In the genomic region with DNA sequence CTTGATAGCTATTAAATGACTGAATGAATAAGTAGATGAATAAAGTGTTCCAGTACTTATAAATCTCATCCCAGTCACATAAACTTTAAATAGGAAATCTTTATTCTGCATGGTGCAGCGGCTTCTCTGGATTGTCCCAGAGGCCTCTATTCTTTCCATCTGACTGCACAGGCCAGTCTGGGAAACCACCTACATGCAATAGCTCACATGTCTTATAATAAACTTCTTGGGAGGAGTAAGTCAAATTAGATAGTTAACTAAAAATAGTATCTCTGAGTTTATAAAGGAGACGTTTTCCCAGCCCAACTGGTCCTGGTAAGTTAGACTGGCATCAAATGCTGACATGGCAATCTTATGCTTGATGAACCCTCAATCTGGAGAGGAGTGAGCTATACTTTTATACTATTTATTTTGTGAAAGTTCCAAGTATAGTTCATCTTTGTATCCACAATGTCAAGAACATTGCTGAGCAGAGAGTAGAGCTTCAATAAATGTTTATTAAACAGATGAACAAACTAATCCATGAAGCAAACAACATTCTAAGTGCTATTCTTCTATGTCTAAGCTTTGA, we compare ENCODE assay signal across 2 cellular contexts.
TF ChIP-seq lines count a peak whose summit lies in the region.

No MANE protein-coding gene starts in this region.

TF ChIP-seq in IMR-90, 13 proteins besides CTCF, POLR2A, EP300 and RAD21:
- TF ChIP-seq MAFK (IDR thresholded peaks at IDR 0.05; ENCODE audit: low read depth, low read length) (peak; percentile 92), MAZ (IDR thresholded peaks at IDR 0.05; ENCODE audit: borderline replicate concordance, low read depth, low read length) (no peak)

TF ChIP-seq in K562, 482 proteins besides CTCF, POLR2A, EP300 and RAD21:
- TF ChIP-seq MAZ (CRISPR knock-in tag; conservative IDR thresholded peaks at IDR 0.05 in 1 of 2, IDR thresholded peaks at IDR 0.05 in 1 of 2) = no peak
- TF ChIP-seq MAFF (IDR thresholded peaks at IDR 0.05; ENCODE audit: low read length) = peak; percentile 28; the same call in 1 of the 2 replicates
- peak; percentile 41; the same call in 1 of the 2 replicates for TF ChIP-seq MAFK (IDR thresholded peaks at IDR 0.05; ENCODE audit: low read length)
- no peak for TF ChIP-seq HNRNPK (IDR thresholded peaks at IDR 0.05; ENCODE audit: low read depth, low read length, poor library complexity, severe bottlenecking)
- TF ChIP-seq SFPQ (IDR thresholded peaks at IDR 0.05; ENCODE audit: low read depth, low read length) = no peak
- TF ChIP-seq NONO (IDR thresholded peaks at IDR 0.05; ENCODE audit: low read depth in 2 of 2, low read length in 1 of 2) = no peak
- peak; percentile 27; the same call in 1 of the 2 replicates for TF ChIP-seq ZNF316 (IDR thresholded peaks at IDR 0.05)
- no peak for TF ChIP-seq CBFA2T2 (conservative IDR thresholded peaks at IDR 0.05)
- TF ChIP-seq, protein P1, sequence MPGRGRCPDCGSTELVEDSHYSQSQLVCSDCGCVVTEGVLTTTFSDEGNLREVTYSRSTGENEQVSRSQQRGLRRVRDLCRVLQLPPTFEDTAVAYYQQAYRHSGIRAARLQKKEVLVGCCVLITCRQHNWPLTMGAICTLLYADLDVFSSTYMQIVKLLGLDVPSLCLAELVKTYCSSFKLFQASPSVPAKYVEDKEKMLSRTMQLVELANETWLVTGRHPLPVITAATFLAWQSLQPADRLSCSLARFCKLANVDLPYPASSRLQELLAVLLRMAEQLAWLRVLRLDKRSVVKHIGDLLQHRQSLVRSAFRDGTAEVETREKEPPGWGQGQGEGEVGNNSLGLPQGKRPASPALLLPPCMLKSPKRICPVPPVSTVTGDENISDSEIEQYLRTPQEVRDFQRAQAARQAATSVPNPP (IDR thresholded peaks at IDR 0.05; ENCODE audit: borderline replicate concordance, insufficient read depth, insufficient read length) = no peak
